ENCODE assay signal across 2 cellular contexts in the genomic region with DNA sequence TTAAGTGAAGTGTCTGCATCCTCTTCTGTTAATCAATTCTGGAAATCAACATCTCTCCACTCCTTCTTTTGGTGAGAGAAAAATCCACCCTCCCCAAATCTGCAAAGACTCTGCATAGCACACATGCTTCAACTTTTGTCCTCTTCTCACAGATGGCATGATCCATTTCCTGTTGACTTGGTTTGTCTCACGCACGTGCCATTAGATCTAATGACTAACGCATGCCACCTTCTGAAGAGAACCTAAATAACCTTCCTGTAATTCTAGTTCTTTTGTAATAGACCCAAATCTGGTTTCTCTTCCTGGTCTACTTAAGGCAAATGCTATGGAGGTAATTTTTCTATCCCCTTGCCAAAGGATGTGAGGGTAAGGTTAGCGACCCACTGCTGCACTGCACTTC.
TF ChIP-seq lines count a peak whose summit lies in the region.

No MANE protein-coding gene starts in this region.

TF ChIP-seq in GM23338, 12 proteins besides CTCF, POLR2A, EP300 and RAD21:
- TF ChIP-seq, protein P1, sequence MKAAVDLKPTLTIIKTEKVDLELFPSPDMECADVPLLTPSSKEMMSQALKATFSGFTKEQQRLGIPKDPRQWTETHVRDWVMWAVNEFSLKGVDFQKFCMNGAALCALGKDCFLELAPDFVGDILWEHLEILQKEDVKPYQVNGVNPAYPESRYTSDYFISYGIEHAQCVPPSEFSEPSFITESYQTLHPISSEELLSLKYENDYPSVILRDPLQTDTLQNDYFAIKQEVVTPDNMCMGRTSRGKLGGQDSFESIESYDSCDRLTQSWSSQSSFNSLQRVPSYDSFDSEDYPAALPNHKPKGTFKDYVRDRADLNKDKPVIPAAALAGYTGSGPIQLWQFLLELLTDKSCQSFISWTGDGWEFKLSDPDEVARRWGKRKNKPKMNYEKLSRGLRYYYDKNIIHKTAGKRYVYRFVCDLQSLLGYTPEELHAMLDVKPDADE (IDR thresholded peaks at IDR 0.05): no peak
- TF ChIP-seq STAT1 (IDR thresholded peaks at IDR 0.05; ENCODE audit: unreplicated experiment) (no peak), NANOG (IDR thresholded peaks at IDR 0.05; ENCODE audit: borderline replicate concordance) (no peak), JUNB (IDR thresholded peaks at IDR 0.05; ENCODE audit: unreplicated experiment) (no peak), EZH2phosphoT487 (IDR thresholded peaks at IDR 0.05; ENCODE audit: unreplicated experiment) (no peak), ZNF114 (CRISPR knock-in tag; IDR thresholded peaks at IDR 0.05) (no peak), CREB1 (CRISPR knock-in tag; IDR thresholded peaks at IDR 0.05; ENCODE audit: low read depth) (no peak)
- TF ChIP-seq, protein P2, sequence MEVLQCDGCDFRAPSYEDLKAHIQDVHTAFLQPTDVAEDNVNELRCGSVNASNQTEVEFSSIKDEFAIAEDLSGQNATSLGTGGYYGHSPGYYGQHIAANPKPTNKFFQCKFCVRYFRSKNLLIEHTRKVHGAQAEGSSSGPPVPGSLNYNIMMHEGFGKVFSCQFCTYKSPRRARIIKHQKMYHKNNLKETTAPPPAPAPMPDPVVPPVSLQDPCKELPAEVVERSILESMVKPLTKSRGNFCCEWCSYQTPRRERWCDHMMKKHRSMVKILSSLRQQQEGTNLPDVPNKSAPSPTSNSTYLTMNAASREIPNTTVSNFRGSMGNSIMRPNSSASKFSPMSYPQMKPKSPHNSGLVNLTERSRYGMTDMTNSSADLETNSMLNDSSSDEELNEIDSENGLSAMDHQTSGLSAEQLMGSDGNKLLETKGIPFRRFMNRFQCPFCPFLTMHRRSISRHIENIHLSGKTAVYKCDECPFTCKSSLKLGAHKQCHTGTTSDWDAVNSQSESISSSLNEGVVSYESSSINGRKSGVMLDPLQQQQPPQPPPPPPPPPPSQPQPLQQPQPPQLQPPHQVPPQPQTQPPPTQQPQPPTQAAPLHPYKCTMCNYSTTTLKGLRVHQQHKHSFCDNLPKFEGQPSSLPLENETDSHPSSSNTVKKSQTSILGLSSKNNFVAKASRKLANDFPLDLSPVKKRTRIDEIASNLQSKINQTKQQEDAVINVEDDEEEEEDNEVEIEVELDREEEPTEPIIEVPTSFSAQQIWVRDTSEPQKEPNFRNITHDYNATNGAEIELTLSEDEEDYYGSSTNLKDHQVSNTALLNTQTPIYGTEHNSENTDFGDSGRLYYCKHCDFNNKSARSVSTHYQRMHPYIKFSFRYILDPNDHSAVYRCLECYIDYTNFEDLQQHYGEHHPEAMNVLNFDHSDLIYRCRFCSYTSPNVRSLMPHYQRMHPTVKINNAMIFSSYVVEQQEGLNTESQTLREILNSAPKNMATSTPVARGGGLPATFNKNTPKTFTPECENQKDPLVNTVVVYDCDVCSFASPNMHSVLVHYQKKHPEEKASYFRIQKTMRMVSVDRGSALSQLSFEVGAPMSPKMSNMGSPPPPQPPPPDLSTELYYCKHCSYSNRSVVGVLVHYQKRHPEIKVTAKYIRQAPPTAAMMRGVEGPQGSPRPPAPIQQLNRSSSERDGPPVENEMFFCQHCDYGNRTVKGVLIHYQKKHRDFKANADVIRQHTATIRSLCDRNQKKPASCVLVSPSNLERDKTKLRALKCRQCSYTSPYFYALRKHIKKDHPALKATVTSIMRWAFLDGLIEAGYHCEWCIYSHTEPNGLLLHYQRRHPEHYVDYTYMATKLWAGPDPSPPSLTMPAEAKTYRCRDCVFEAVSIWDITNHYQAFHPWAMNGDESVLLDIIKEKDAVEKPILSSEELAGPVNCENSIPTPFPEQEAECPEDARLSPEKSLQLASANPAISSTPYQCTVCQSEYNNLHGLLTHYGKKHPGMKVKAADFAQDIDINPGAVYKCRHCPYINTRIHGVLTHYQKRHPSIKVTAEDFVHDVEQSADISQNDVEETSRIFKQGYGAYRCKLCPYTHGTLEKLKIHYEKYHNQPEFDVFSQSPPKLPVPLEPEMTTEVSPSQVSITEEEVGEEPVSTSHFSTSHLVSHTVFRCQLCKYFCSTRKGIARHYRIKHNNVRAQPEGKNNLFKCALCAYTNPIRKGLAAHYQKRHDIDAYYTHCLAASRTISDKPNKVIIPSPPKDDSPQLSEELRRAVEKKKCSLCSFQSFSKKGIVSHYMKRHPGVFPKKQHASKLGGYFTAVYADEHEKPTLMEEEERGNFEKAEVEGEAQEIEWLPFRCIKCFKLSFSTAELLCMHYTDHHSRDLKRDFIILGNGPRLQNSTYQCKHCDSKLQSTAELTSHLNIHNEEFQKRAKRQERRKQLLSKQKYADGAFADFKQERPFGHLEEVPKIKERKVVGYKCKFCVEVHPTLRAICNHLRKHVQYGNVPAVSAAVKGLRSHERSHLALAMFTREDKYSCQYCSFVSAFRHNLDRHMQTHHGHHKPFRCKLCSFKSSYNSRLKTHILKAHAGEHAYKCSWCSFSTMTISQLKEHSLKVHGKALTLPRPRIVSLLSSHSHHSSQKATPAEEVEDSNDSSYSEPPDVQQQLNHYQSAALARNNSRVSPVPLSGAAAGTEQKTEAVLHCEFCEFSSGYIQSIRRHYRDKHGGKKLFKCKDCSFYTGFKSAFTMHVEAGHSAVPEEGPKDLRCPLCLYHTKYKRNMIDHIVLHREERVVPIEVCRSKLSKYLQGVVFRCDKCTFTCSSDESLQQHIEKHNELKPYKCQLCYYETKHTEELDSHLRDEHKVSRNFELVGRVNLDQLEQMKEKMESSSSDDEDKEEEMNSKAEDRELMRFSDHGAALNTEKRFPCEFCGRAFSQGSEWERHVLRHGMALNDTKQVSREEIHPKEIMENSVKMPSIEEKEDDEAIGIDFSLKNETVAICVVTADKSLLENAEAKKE (CRISPR knock-in tag; IDR thresholded peaks at IDR 0.05): no peak
- TF ChIP-seq, protein P3, sequence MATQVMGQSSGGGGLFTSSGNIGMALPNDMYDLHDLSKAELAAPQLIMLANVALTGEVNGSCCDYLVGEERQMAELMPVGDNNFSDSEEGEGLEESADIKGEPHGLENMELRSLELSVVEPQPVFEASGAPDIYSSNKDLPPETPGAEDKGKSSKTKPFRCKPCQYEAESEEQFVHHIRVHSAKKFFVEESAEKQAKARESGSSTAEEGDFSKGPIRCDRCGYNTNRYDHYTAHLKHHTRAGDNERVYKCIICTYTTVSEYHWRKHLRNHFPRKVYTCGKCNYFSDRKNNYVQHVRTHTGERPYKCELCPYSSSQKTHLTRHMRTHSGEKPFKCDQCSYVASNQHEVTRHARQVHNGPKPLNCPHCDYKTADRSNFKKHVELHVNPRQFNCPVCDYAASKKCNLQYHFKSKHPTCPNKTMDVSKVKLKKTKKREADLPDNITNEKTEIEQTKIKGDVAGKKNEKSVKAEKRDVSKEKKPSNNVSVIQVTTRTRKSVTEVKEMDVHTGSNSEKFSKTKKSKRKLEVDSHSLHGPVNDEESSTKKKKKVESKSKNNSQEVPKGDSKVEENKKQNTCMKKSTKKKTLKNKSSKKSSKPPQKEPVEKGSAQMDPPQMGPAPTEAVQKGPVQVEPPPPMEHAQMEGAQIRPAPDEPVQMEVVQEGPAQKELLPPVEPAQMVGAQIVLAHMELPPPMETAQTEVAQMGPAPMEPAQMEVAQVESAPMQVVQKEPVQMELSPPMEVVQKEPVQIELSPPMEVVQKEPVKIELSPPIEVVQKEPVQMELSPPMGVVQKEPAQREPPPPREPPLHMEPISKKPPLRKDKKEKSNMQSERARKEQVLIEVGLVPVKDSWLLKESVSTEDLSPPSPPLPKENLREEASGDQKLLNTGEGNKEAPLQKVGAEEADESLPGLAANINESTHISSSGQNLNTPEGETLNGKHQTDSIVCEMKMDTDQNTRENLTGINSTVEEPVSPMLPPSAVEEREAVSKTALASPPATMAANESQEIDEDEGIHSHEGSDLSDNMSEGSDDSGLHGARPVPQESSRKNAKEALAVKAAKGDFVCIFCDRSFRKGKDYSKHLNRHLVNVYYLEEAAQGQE (IDR thresholded peaks at IDR 0.05; ENCODE audit: unreplicated experiment): no peak

TF ChIP-seq in H1, 55 proteins besides CTCF, POLR2A, EP300 and RAD21:
- TF ChIP-seq HDAC6 (IDR thresholded peaks at IDR 0.05; ENCODE audit: low read depth, low read length): no peak
